7 cellular contexts compared by ENCODE assay signal in the genomic region with DNA sequence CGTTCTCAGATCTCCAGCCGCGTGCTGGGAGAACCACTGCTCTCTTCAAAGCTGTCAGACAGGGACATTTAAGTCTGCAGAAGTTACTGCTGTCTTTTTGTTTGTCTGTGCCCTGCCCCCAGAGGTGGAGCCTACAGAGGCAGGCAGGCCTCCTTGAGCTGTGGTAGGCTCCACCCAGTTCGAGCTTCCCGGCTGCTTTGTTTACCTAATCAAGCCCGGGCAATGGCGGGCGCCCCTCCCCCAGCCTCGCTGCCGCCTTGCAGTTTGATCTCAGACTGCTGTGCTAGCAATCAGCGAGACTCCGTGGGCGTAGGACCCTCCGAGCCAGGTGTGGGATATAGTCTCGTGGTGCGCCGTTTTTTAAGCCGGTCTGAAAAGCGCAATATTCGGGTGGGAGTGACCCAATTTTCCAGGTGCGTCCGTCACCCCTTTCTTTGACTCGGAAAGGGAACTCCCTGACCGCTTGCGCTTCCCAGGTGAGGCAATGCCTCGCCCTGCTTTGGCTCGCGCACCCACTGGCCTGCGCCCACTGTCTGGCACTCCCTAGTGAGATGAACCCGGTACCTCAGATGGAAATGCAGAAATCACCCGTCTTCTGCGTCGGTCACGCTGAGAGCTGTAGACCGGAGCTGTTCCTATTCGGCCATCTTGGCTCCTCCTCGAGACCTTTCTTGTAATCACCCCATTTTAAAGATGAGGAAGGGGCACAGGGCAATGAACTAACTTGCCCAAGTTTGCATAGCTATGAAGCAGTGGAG.
A peak's percentile ranks its signal among the peaks of the same experiment; 100 is the strongest.
DNase-seq lines count a peak whose midpoint lies in the region; ATAC-seq and TF ChIP-seq lines count a peak whose summit lies in the region.
"Not testable (repeated sequence)": the region's sequence is repeated elsewhere in the genome, so short reads cannot be mapped to it uniquely, and the experiment has no call there.

No MANE protein-coding gene starts in this region.

- H3K27me3 Mint-ChIP-seq in Caco-2 (ENCODE audit: insufficient read depth, unreplicated experiment); WTC11 (ENCODE audit: low read depth); neural crest cell (ENCODE audit: low read depth): not testable (repeated sequence)

- not testable (repeated sequence) for TF ChIP-seq EP300 in sigmoid colon (IDR thresholded peaks at IDR 0.05)

- not testable (repeated sequence) for ATAC-seq in WTC11

- intact Hi-C loops in Caco-2 (cut with micrococcal nuclease; ENCODE audit: unreplicated experiment); esophagus squamous epithelium (cut with DNase I); sigmoid colon (cut with DNase I): not testable (repeated sequence)

- not testable (repeated sequence) for H3K36me3 ChIP-seq in Caco-2 (ENCODE audit: control insufficient read depth, insufficient read depth, low read length); HUES6 (ENCODE audit: control insufficient read depth, insufficient read depth, low read length); esophagus squamous epithelium; iPS-18a (ENCODE audit: control insufficient read depth, low read depth, low read length); sigmoid colon

- CTCF ChIA-PET in Caco-2 (lab: Charles Lee); WTC11 (lab: Charles Lee): not testable (repeated sequence)

- H3K27ac Mint-ChIP-seq in Caco-2 (ENCODE audit: unreplicated experiment) (peak overlapping the region; percentile 95), WTC11 (peak overlapping the region; percentile 78), neural crest cell (ENCODE audit: unreplicated experiment) (peak overlapping the region; percentile 96)

- not testable (repeated sequence) for H3K27me3 ChIP-seq in Caco-2 (replicated peaks; ENCODE audit: control insufficient read depth, insufficient read depth, low read length); HUES6 (ENCODE audit: control insufficient read depth, insufficient read depth, low read length); esophagus squamous epithelium; iPS-18a (ENCODE audit: control insufficient read depth, insufficient read depth, low read length); sigmoid colon

- H3K4me1 Mint-ChIP-seq in Caco-2 (ENCODE audit: low read depth, unreplicated experiment), result peaks cover 14% of the 10 kb centered on the region
- peaks cover 10% of the 10 kb centered on the region for H3K4me1 Mint-ChIP-seq in WTC11
- not testable (repeated sequence) for H3K4me1 Mint-ChIP-seq in neural crest cell

- WGBS in esophagus squamous epithelium, 2 donors, result 48 to 76% methylated on average over 4 to 15 of the region's 37 CpGs
- 35 to 75% methylated on average over 26 to 27 of the region's 37 CpGs for WGBS in sigmoid colon, 2 donors

- DNase-seq in Caco-2, result peak; percentile 34 to 52
- DNase-seq in WTC11 (ENCODE audit: low spot score); esophagus squamous epithelium (lab: John Stamatoyannopoulos, UW); neural crest cell (ENCODE audit: low read depth, low spot score): not testable (repeated sequence)
- peak; percentile 39 for DNase-seq in sigmoid colon

- not testable (repeated sequence) for H3K9ac ChIP-seq in HUES6 (ENCODE audit: low read length)
- peak overlapping the region; percentile 39 for H3K9ac ChIP-seq in iPS-18a (ENCODE audit: low read length)

- not testable (repeated sequence) for H3K9me3 ChIP-seq in Caco-2; HUES6 (ENCODE audit: control insufficient read depth, insufficient read depth, low read depth, low read length); esophagus squamous epithelium; iPS-18a (ENCODE audit: control insufficient read depth, low read depth, low read length); sigmoid colon

- H3K36me3 Mint-ChIP-seq in Caco-2 (ENCODE audit: insufficient read depth, unreplicated experiment); WTC11; neural crest cell (ENCODE audit: low read depth): not testable (repeated sequence)

- not testable (repeated sequence) for H3K27ac ChIP-seq in HUES6 (ENCODE audit: low read depth, low read length)
- H3K27ac ChIP-seq in esophagus squamous epithelium (peak overlapping the region in 3 of 4 donors; percentile 6 to 54 (median 54)), iPS-18a (ENCODE audit: low read length) (peak overlapping the region; percentile 53), sigmoid colon (peak overlapping the region in 3 of 4 donors; percentile 61 to 80 (median 74))

- not testable (repeated sequence) for TF ChIP-seq POLR2A in esophagus squamous epithelium (IDR thresholded peaks at IDR 0.05); sigmoid colon (IDR thresholded peaks at IDR 0.05)

- TF ChIP-seq CTCF in Caco-2 (IDR thresholded peaks at IDR 0.05; ENCODE audit: insufficient read depth in 1 of 2, low read depth in 1 of 2, low read length in 1 of 2, severe bottlenecking in 1 of 2, unreplicated experiment in 1 of 2); WTC11 (IDR thresholded peaks at IDR 0.05); neural crest cell (conservative IDR thresholded peaks at IDR 0.05); sigmoid colon (IDR thresholded peaks at IDR 0.05): not testable (repeated sequence)
- TF ChIP-seq CTCF in esophagus squamous epithelium (IDR thresholded peaks at IDR 0.05), result peak in 2 of 6 experiments; percentile 8 to 9

- BruUV-seq in Caco-2 (replicated peaks; lab: Mats Ljungman, UMichigan), result TSS peak; percentile 86

- H3K4me3 Mint-ChIP-seq in Caco-2 (ENCODE audit: unreplicated experiment) (peak overlapping the region; percentile 81), WTC11 (peak overlapping the region; percentile 69), neural crest cell (peak overlapping the region; percentile 88)

- POLR2A ChIA-PET in Caco-2 (lab: Charles Lee); WTC11 (lab: Charles Lee): not testable (repeated sequence)

- H3K4me3 ChIP-seq in Caco-2 (ENCODE audit: low read depth, low read length) (peak overlapping the region; percentile 30), HUES6 (ENCODE audit: low read depth, low read length) (peak overlapping the region; percentile 36; the same call in 1 of the 2 replicates), esophagus squamous epithelium (peak overlapping the region in 3 of 4 donors; percentile 27 to 41 (median 28)), iPS-18a (ENCODE audit: low read length) (peak overlapping the region; percentile 30)
- not testable (repeated sequence) for H3K4me3 ChIP-seq in sigmoid colon

- H3K9me3 Mint-ChIP-seq in Caco-2 (ENCODE audit: unreplicated experiment); WTC11; neural crest cell: not testable (repeated sequence)

- H3K4me1 ChIP-seq in Caco-2 (peaks cover 17% of the 10 kb centered on the region), sigmoid colon (peaks cover 0 to 49% (median 43%) of the 10 kb centered on the region in 4 donors)
- not testable (repeated sequence) for H3K4me1 ChIP-seq in HUES6 (ENCODE audit: control insufficient read depth, insufficient read depth, low read length); esophagus squamous epithelium; iPS-18a (ENCODE audit: control insufficient read depth, low read depth, low read length)
